Comparison of ENCODE assay signal across 14 cellular contexts in genomic region chr12:14931359-14931758, GRCh38. TPM values are rescaled to one million over a fixed set of nuclear protein-coding genes. Genes with fewer than 3 reads are reported as not detected.
"Had no signal": no experiment of that assay in that cellular context is flagged by ENCODE, and none has a peak within 500 bp of the region (broad histone marks: within the 10 kb centered on the region; RNA-seq: fewer than 3 reads in every experiment).

No MANE protein-coding gene starts in this region.

- H3K27me3 ChIP-seq: cardiac muscle cell, testis had no signal

- H3K4me3 ChIP-seq: cardiac muscle cell, testis had no signal

- DNase-seq: activated CD4-positive, alpha-beta T cell treated with anti-CD3 and anti-CD28 coated beads for 48 hours; activated naive CD4-positive, alpha-beta T cell; mammary epithelial cell; natural killer cell; occipital lobe; stimulated activated CD4-positive, alpha-beta T cell treated with anti-CD3 and anti-CD28 coated beads, Interleukin-4, amount 100 ng/mL, for 1 hour; stimulated activated CD8-positive, alpha-beta memory T cell treated with anti-CD3 and anti-CD28 coated beads, Interleukin-4, amount 100 ng/mL, for 48 hours; testis had no signal

- ATAC-seq: left lobe of liver, natural killer cell, WTC11 had no signal

- H3K9me3 ChIP-seq: testis had no signal

- H3K36me3 ChIP-seq: cardiac muscle cell had no signal

- H3K27ac ChIP-seq: cardiac muscle cell, testis had no signal

RNA-seq across cellular contexts. Expression of gene ERP27, which starts 7.0 kb away (rescaled TPM):
- total RNA-seq: cardiac muscle cell, mammary epithelial cell, occipital lobe, WTC11 had no signal
- polyA plus RNA-seq: cardiac muscle cell had no signal

RNA-seq across cellular contexts. Expression of gene PDE6H, which starts 41.5 kb away (rescaled TPM):
- total RNA-seq: activated T-helper 1 cell treated with anti-CD3 and anti-CD28 coated beads, Interleukin-12 subunit alpha, Interleukin-12 subunit beta, Interleukin-2, Interleukin-4 antibody, amounts not matched to agents 30 ng/mL and 10 ng/mL and 1 ng/mL, durations not matched to agents 14 hours and 24 hours and 36 hours; astrocyte; cardiac muscle cell; left lobe of liver; mammary epithelial cell; mucosa of gallbladder; natural killer cell; occipital lobe; testis; WTC11 had no signal
- polyA plus RNA-seq: cardiac muscle cell, mammary epithelial cell had no signal

RNA-seq across cellular contexts. Expression of gene MGP, which starts 45.7 kb away (rescaled TPM):
- total RNA-seq: activated T-helper 1 cell treated with anti-CD3 and anti-CD28 coated beads, Interleukin-12 subunit alpha, Interleukin-12 subunit beta, Interleukin-2, Interleukin-4 antibody, amounts not matched to agents 30 ng/mL and 10 ng/mL and 1 ng/mL, durations not matched to agents 14 hours and 24 hours and 36 hours; astrocyte; cardiac muscle cell had no signal
